ENCODE assay signal across 9 cellular contexts in genomic region chr2:28622101-28622499, GRCh38.
A peak's percentile ranks its signal among the peaks of the same experiment; 100 is the strongest.
DNase-seq lines count a peak whose midpoint lies in the region; ATAC-seq and TF ChIP-seq lines count a peak whose summit lies in the region.
"Had no signal": no experiment of that assay in that cellular context is flagged by ENCODE, and none has a peak within 500 bp of the region (broad histone marks: within the 10 kb centered on the region; RNA-seq: fewer than 3 reads in every experiment).

No MANE protein-coding gene starts in this region.

- H3K4me3 Mint-ChIP-seq in activated naive CD4-positive, alpha-beta T cell treated with anti-CD3 and anti-CD28 coated beads, Interleukin-2, amount 50 U/mL, for 24 hours, result peak overlapping the region; percentile 85
- H3K4me3 Mint-ChIP-seq in naive thymus-derived CD4-positive, alpha-beta T cell, result peak overlapping the region in 9 of 10 donors; percentile 71 to 86 (median 80)

- peaks cover 88% of the 10 kb centered on the region for H3K4me1 Mint-ChIP-seq in activated naive CD4-positive, alpha-beta T cell treated with anti-CD3 and anti-CD28 coated beads, Interleukin-2, amount 50 U/mL, for 24 hours
- peaks cover 0 to 96% (median 57%) of the 10 kb centered on the region in 7 donors for H3K4me1 Mint-ChIP-seq in naive thymus-derived CD4-positive, alpha-beta T cell

- H3K27me3 ChIP-seq in naive thymus-derived CD4-positive, alpha-beta T cell (ENCODE audit: control insufficient read depth in 2 of 2, insufficient read depth in 2 of 2, low read length in 2 of 2), result no peaks in the 10 kb centered on the region
- no peaks in the 10 kb centered on the region for H3K27me3 ChIP-seq in upper lobe of left lung

- H3K36me3 Mint-ChIP-seq in activated naive CD4-positive, alpha-beta T cell treated with anti-CD3 and anti-CD28 coated beads, Interleukin-2, amount 50 U/mL, for 24 hours, result peaks cover 2% of the 10 kb centered on the region
- peaks cover 0 to 6% (median 0%) of the 10 kb centered on the region in 5 donors for H3K36me3 Mint-ChIP-seq in naive thymus-derived CD4-positive, alpha-beta T cell

- no peaks in the 10 kb centered on the region for H3K27me3 Mint-ChIP-seq in activated naive CD4-positive, alpha-beta T cell treated with anti-CD3 and anti-CD28 coated beads, Interleukin-2, amount 50 U/mL, for 24 hours
- H3K27me3 Mint-ChIP-seq in naive thymus-derived CD4-positive, alpha-beta T cell, result no peaks in the 10 kb centered on the region

- H3K36me3 ChIP-seq in naive thymus-derived CD4-positive, alpha-beta T cell (ENCODE audit: control insufficient read depth in 2 of 3, insufficient read depth in 3 of 3, low read length in 3 of 3), result no peaks in the 10 kb centered on the region
- no peaks in the 10 kb centered on the region for H3K36me3 ChIP-seq in upper lobe of left lung

- CTCF ChIA-PET in naive thymus-derived CD4-positive, alpha-beta T cell (lab: Charles Lee), result interaction anchor here (1.0 to 1.8 kb wide), 4 partner anchors 11 to 129 kb away, joined by 3 to 14 read pairs (median 4); partner anchors contain the start of gene PPP1CB

- intact Hi-C loops in naive thymus-derived CD4-positive, alpha-beta T cell (cut with micrococcal nuclease), result loop anchor here in 1 of 2 donors (10.0 kb wide), 2 partner anchors 227 to 1523 kb away; partner anchors contain the start of genes FOSL2 and YPEL5

- WGBS in upper lobe of left lung, 2 donors, result 44 to 54% methylated on average over 2 of the region's 2 CpGs

- TF ChIP-seq CTCF in coronary artery (IDR thresholded peaks at IDR 0.05) (no peak), upper lobe of left lung (IDR thresholded peaks at IDR 0.05) (no peak)

- in situ Hi-C loops in KBM-7 (cut with MboI; ENCODE audit: low pct_unique_long_range_greater_than_20kb, low sequenced_read_pairs), result no loop called here

- H3K27ac ChIP-seq in coronary artery (peak overlapping the region; percentile 87 to 100), upper lobe of left lung (peak overlapping the region; percentile 81 to 96 (median 90))
- peak overlapping the region; percentile 95 for H3K27ac ChIP-seq in naive thymus-derived CD4-positive, alpha-beta T cell (ENCODE audit: low read depth, low read length)
- H3K27ac ChIP-seq: C4-2B had no signal

- no peak for ATAC-seq in naive thymus-derived CD4-positive, alpha-beta T cell
- no peak for ATAC-seq in upper lobe of left lung (ENCODE audit: low FRiP score in 2 of 2)

- peaks cover 43 to 81% of the 10 kb centered on the region in 2 donors for H3K4me1 ChIP-seq in naive thymus-derived CD4-positive, alpha-beta T cell (ENCODE audit: control insufficient read depth in 2 of 2, insufficient read depth in 2 of 2, low read length in 2 of 2)
- H3K4me1 ChIP-seq in upper lobe of left lung, result peaks cover 38 to 47% (median 41%) of the 10 kb centered on the region in 4 donors

- H3K27ac Mint-ChIP-seq in activated naive CD4-positive, alpha-beta T cell treated with anti-CD3 and anti-CD28 coated beads, Interleukin-2, amount 50 U/mL, for 24 hours, result peak overlapping the region; percentile 98
- peak overlapping the region in 5 of 9 donors; percentile 93 to 100 (median 100) for H3K27ac Mint-ChIP-seq in naive thymus-derived CD4-positive, alpha-beta T cell

- H3K4me3 ChIP-seq in coronary artery (peak overlapping the region; percentile 0), upper lobe of left lung (no peak overlapping the region)
- H3K4me3 ChIP-seq in naive thymus-derived CD4-positive, alpha-beta T cell (ENCODE audit: low read length), result peak overlapping the region; percentile 40

- no peak for DNase-seq in activated naive CD4-positive, alpha-beta T cell treated with anti-CD3 and anti-CD28 coated beads, Interleukin-2, amount 50 U/mL, for 16 hours
- no peak for DNase-seq in coronary artery (ENCODE audit: low spot score)
- DNase-seq in naive thymus-derived CD4-positive, alpha-beta T cell, result no peak
- no peak for DNase-seq in upper lobe of left lung
- no peak for DNase-seq in stimulated activated CD4-positive, alpha-beta T cell treated with anti-CD3 and anti-CD28 coated beads, Interleukin-2, amount 100 ng/mL, for 24 hours
- no peak for DNase-seq in KBM-7
- DNase-seq in activated CD4-positive, alpha-beta T cell treated with anti-CD3 and anti-CD28 coated beads for 1 hour, result no peak

- TF ChIP-seq EP300 in upper lobe of left lung (IDR thresholded peaks at IDR 0.05), result no peak

- TF ChIP-seq POLR2A in upper lobe of left lung (IDR thresholded peaks at IDR 0.05), result no peak

- H3K9me3 Mint-ChIP-seq in activated naive CD4-positive, alpha-beta T cell treated with anti-CD3 and anti-CD28 coated beads, Interleukin-2, amount 50 U/mL, for 24 hours, result peaks cover 5% of the 10 kb centered on the region
- H3K9me3 Mint-ChIP-seq in naive thymus-derived CD4-positive, alpha-beta T cell, result peaks cover 0 to 7% (median 0%) of the 10 kb centered on the region in 11 donors

- POLR2A ChIA-PET in naive thymus-derived CD4-positive, alpha-beta T cell (lab: Charles Lee), result interaction anchor here (0.5 to 5.6 kb wide), 7 partner anchors 9 to 307 kb away, joined by 3 to 53 read pairs (median 13); partner anchors contain the start of gene PPP1CB

- H3K9me3 ChIP-seq in naive thymus-derived CD4-positive, alpha-beta T cell (ENCODE audit: control insufficient read depth in 2 of 3, low read length in 3 of 3), result no peaks in the 10 kb centered on the region
- no peaks in the 10 kb centered on the region for H3K9me3 ChIP-seq in upper lobe of left lung

Comparison
In these comparisons a context has a peak if more than half of its experiments do, and no peak if none do; other contexts are left out.
1. H3K4me3 ChIP-seq: peak in coronary artery (single experiment) and naive thymus-derived CD4-positive, alpha-beta T cell (single experiment); none in upper lobe of left lung (0 of 4).
2. Peak in every context shown above with its lines, with median percentiles within 50 percentile points of each other: H3K27ac ChIP-seq.